In genomic region chr22:42091446-42091764, GRCh38 we compare ENCODE assay signal across 2 cellular contexts.
TF ChIP-seq lines count a peak whose summit lies in the region.

No MANE protein-coding gene starts in this region.

TF ChIP-seq in SK-N-SH, 30 proteins besides CTCF, POLR2A, EP300 and RAD21 (continued from another document):
- no peak for TF ChIP-seq REST (IDR thresholded peaks at IDR 0.05; ENCODE audit: low read depth, low read length)
- TF ChIP-seq CHD2 (IDR thresholded peaks at IDR 0.05; ENCODE audit: low read length, partially characterized antibody): no peak
- no peak for TF ChIP-seq FOXJ3 (CRISPR knock-in tag; IDR thresholded peaks at IDR 0.05)
- TF ChIP-seq YY1 (IDR thresholded peaks at IDR 0.05; ENCODE audit: low read depth): no peak
- no peak for TF ChIP-seq TCF12 (IDR thresholded peaks at IDR 0.05)

TF ChIP-seq in SK-N-SH treated with all-trans-retinoic acid at 6 μM for 48 hours, 23 proteins besides CTCF, POLR2A, EP300 and RAD21 (continued from another document):
- no peak for TF ChIP-seq CSRNP3 (CRISPR knock-in tag; IDR thresholded peaks at IDR 0.05)
- TF ChIP-seq TCF4 (CRISPR knock-in tag; IDR thresholded peaks at IDR 0.05; ENCODE audit: borderline replicate concordance): no peak
- TF ChIP-seq ZNF565 (CRISPR knock-in tag; conservative IDR thresholded peaks at IDR 0.05; ENCODE audit: low read depth): no peak
- TF ChIP-seq ZFP3 (CRISPR knock-in tag; IDR thresholded peaks at IDR 0.05): no peak
- no peak for TF ChIP-seq CSDC2 (CRISPR knock-in tag; IDR thresholded peaks at IDR 0.05)
